ENCODE assay signal across 1 cellular context in genomic region chr1:97791251-97791650, GRCh38.
A peak's percentile ranks its signal among the peaks of the same experiment; 100 is the strongest.
TF ChIP-seq lines count a peak whose summit lies in the region.

No MANE protein-coding gene starts in this region.

TF ChIP-seq in GM12878, 131 proteins besides CTCF, POLR2A, EP300 and RAD21 (continued from another document):
- TF ChIP-seq IKZF2 (IDR thresholded peaks at IDR 0.05) (peak; percentile 72 to 79; a peak in 3 of 4 replicates), NFXL1 (IDR thresholded peaks at IDR 0.05; ENCODE audit: borderline replicate concordance) (no peak), POU2F2 (IDR thresholded peaks at IDR 0.05; ENCODE audit: borderline replicate concordance, low read depth, low read length) (peak; percentile 45; the same call in 1 of the 3 replicates), MXI1 (IDR thresholded peaks at IDR 0.05; ENCODE audit: low read depth, low read length) (no peak), FOXK2 (IDR thresholded peaks at IDR 0.05) (no peak), NR2C2 (IDR thresholded peaks at IDR 0.05; ENCODE audit: borderline replicate concordance, control insufficient read depth, insufficient read length, low read depth) (no peak), PAX8 (IDR thresholded peaks at IDR 0.05) (no peak), CEBPB (IDR thresholded peaks at IDR 0.05; ENCODE audit: borderline replicate concordance in 1 of 2, low read depth in 2 of 2, low read length in 2 of 2) (no peak), EZH2 (IDR thresholded peaks at IDR 0.05; ENCODE audit: borderline replicate concordance, control insufficient read depth, low read depth, low read length) (no peak), RELB (IDR thresholded peaks at IDR 0.05; ENCODE audit: low read depth) (peak; percentile 47; the same call in 1 of the 2 replicates), IKZF1 (conservative IDR thresholded peaks at IDR 0.05) (peak; percentile 70), JUNB (IDR thresholded peaks at IDR 0.05) (0 out of 2 replicates have a peak, but pooled peaks have one; percentile 38), TBL1XR1 (IDR thresholded peaks at IDR 0.05; ENCODE audit: low read depth, low read length) (no peak), ZNF217 (IDR thresholded peaks at IDR 0.05) (peak; percentile 70; the same call in 1 of the 2 replicates), CBFB (IDR thresholded peaks at IDR 0.05; ENCODE audit: low read depth) (peak; percentile 39; the same call in 1 of the 2 replicates), BCL11A (IDR thresholded peaks at IDR 0.05; ENCODE audit: low read depth, low read length) (peak; percentile 17; the same call in 1 of the 2 replicates), IRF3 (IDR thresholded peaks at IDR 0.05) (no peak), GABPA (IDR thresholded peaks at IDR 0.05; ENCODE audit: low read depth) (0 out of 2 replicates have a peak, but pooled peaks have one; percentile 16), SKIL (IDR thresholded peaks at IDR 0.05; ENCODE audit: low read depth, poor library complexity, severe bottlenecking) (peak; percentile 40), ATF2 (IDR thresholded peaks at IDR 0.05; ENCODE audit: low read length) (no peak), CHD4 (IDR thresholded peaks at IDR 0.05) (no peak), DPF2 (IDR thresholded peaks at IDR 0.05) (peak; percentile 34; the same call in 1 of the 2 replicates), IRF5 (IDR thresholded peaks at IDR 0.05; ENCODE audit: borderline replicate concordance) (no peak), USF1 (IDR thresholded peaks at IDR 0.05; ENCODE audit: borderline replicate concordance, extremely low read length, insufficient read depth, low read depth, low read length) (no peak), KLF5 (IDR thresholded peaks at IDR 0.05; ENCODE audit: partially characterized antibody) (no peak), MYC (IDR thresholded peaks at IDR 0.05; ENCODE audit: insufficient read depth, insufficient read length, insufficient replicate concordance, low read length, severe bottlenecking) (no peak), NFIC (IDR thresholded peaks at IDR 0.05; ENCODE audit: low read depth, low read length) (peak; percentile 81; the same call in 1 of the 2 replicates), ZNF592 (IDR thresholded peaks at IDR 0.05) (no peak), FOXM1 (IDR thresholded peaks at IDR 0.05; ENCODE audit: low read depth, low read length) (peak; percentile 45; the same call in 1 of the 2 replicates), ZNF24 (IDR thresholded peaks at IDR 0.05) (0 out of 2 replicates have a peak, but pooled peaks have one; percentile 16), SMC3 (IDR thresholded peaks at IDR 0.05; ENCODE audit: borderline replicate concordance, low read length) (no peak), RAD51 (IDR thresholded peaks at IDR 0.05) (no peak)
